Comparison of ENCODE assay signal across 8 cellular contexts in genomic region chr6:28336284-28337024, GRCh38. TPM values are rescaled to one million over a fixed set of nuclear protein-coding genes. Genes with fewer than 3 reads are reported as not detected.
DNase-seq lines count a peak whose midpoint lies in the region; ATAC-seq lines count a peak whose summit lies in the region.

No MANE protein-coding gene starts in this region.

- ATAC-seq in GM18858 (IDR thresholded peaks at IDR 0.05; ENCODE audit: unreplicated experiment), result peak; percentile 46
- ATAC-seq in naive B cell (ENCODE audit: low read depth in 2 of 2), result peak; percentile 28 to 29
- ATAC-seq in HG03342 (IDR thresholded peaks at IDR 0.05; ENCODE audit: unreplicated experiment), result no peak
- ATAC-seq in GM18873 (IDR thresholded peaks at IDR 0.05; ENCODE audit: low FRiP score, unreplicated experiment), result no peak

- H3K27ac ChIP-seq in BLaER1 (peak overlapping the region; percentile 96), HUES64 (ENCODE audit: low read depth, low read length) (peak overlapping the region; percentile 97), SJSA1 (peak overlapping the region; percentile 96), esophagus (ENCODE audit: low read depth in 2 of 2, low read length in 1 of 2) (peak overlapping the region; percentile 98 to 99)

- H3K36me3 ChIP-seq in BLaER1, result no peaks in the 10 kb centered on the region
- no peaks in the 10 kb centered on the region for H3K36me3 ChIP-seq in HUES64 (ENCODE audit: insufficient read depth, low read length)
- H3K36me3 ChIP-seq in SJSA1, result peaks cover 3% of the 10 kb centered on the region; the same call in 1 of the 2 replicates
- H3K36me3 ChIP-seq in esophagus (ENCODE audit: control insufficient read depth in 2 of 2, insufficient read depth in 2 of 2, low read length in 1 of 2), result peaks cover 0 to 3% of the 10 kb centered on the region in 2 donors

- H3K27me3 Mint-ChIP-seq in naive B cell, result no peaks in the 10 kb centered on the region

- no peaks in the 10 kb centered on the region for H4K20me1 ChIP-seq in BLaER1

- peaks cover 0 to 8% of the 10 kb centered on the region in 2 donors for H3K36me3 Mint-ChIP-seq in naive B cell

- H3K9me3 ChIP-seq in BLaER1, result peaks cover 31% of the 10 kb centered on the region
- H3K9me3 ChIP-seq in HUES64 (ENCODE audit: insufficient read depth, low read depth, low read length), result no peaks in the 10 kb centered on the region
- H3K9me3 ChIP-seq in SJSA1 (replicated peaks), result no peaks in the 10 kb centered on the region; the same call in 1 of the 2 replicates
- H3K9me3 ChIP-seq in esophagus (ENCODE audit: control insufficient read depth in 2 of 2, insufficient read depth in 1 of 2, low read depth in 1 of 2, low read length in 1 of 2), result no peaks in the 10 kb centered on the region

- H3K4me3 ChIP-seq in BLaER1 (peak overlapping the region; percentile 90), HUES64 (ENCODE audit: low read length) (peak overlapping the region; percentile 81), SJSA1 (peak overlapping the region; percentile 50), esophagus (ENCODE audit: low read depth in 1 of 2, low read length in 2 of 2) (peak overlapping the region; percentile 76)

- DNase-seq in SJSA1 (ENCODE audit: low read depth in 1 of 2, low spot score in 2 of 2) (peak; percentile 73 to 77), naive B cell (peak; percentile 43)

- WGBS in HUES64, result 9% methylated on average over 20 of the region's 20 CpGs
- 5 to 7% methylated on average over 20 of the region's 20 CpGs for WGBS in esophagus, 2 donors

- no peaks in the 10 kb centered on the region for H3K4me1 Mint-ChIP-seq in naive B cell

- H3K9me3 Mint-ChIP-seq in naive B cell, result peaks cover 2 to 13% (median 9%) of the 10 kb centered on the region in 7 donors

- no peaks in the 10 kb centered on the region for H3K27me3 ChIP-seq in BLaER1
- H3K27me3 ChIP-seq in HUES64 (ENCODE audit: insufficient read depth, low read length), result no peaks in the 10 kb centered on the region
- no peaks in the 10 kb centered on the region for H3K27me3 ChIP-seq in SJSA1 (replicated peaks)
- H3K27me3 ChIP-seq in esophagus (ENCODE audit: control insufficient read depth in 1 of 2, insufficient read depth in 2 of 2, low read length in 2 of 2), result no peaks in the 10 kb centered on the region

- H3K9ac ChIP-seq in BLaER1 (peak overlapping the region; percentile 93), HUES64 (ENCODE audit: low read depth, low read length) (peak overlapping the region; percentile 97)

- H3K4me1 ChIP-seq in BLaER1, result peaks cover 41% of the 10 kb centered on the region
- H3K4me1 ChIP-seq in HUES64 (ENCODE audit: insufficient read depth, low read length), result peaks cover 11% of the 10 kb centered on the region
- peaks cover 12% of the 10 kb centered on the region for H3K4me1 ChIP-seq in SJSA1 (replicated peaks)
- no peaks in the 10 kb centered on the region for H3K4me1 ChIP-seq in esophagus (ENCODE audit: control insufficient read depth in 2 of 2, insufficient read depth in 2 of 2, low read length in 1 of 2)

- H3K4me2 ChIP-seq in BLaER1, result peak overlapping the region; percentile 85

- H3K4me3 Mint-ChIP-seq in naive B cell, result no peak overlapping the region

- H3K27ac Mint-ChIP-seq in naive B cell, result no peak overlapping the region

RNA-seq across cellular contexts. Expression of gene ZSCAN31, which starts 0.5 kb away (rescaled TPM):
- polyA plus RNA-seq in HUES64 (2013, experiment 1 of 2), result 4.4 TPM
- polyA plus RNA-seq in HUES64 (2013, experiment 2 of 2), result 4.2 TPM
- 17.9 and 67.4 TPM in 2 replicates for total RNA-seq in SJSA1 (2014; rRNA removed; shearing (Covaris generic))
- 1 to 10 TPM; 5.5 to 9.2 TPM for polyA plus RNA-seq in esophagus
- polyA plus RNA-seq in naive B cell (ENCODE audit: low read depth in 6 of 6), result 1 to 10 TPM in 3 of 6 donors, under 1 TPM in 2, not detected in 1; 0.54 to 3.3 (median 1.5) TPM

RNA-seq across cellular contexts. Expression of gene ZKSCAN3, which starts 13.3 kb away (rescaled TPM):
- polyA plus RNA-seq in HUES64 (2013, experiment 1 of 2), result 3.9 TPM
- polyA plus RNA-seq in HUES64 (2013, experiment 2 of 2), result 3.7 TPM
- total RNA-seq in SJSA1 (2014; rRNA removed; shearing (Covaris generic)), result 5.9 and 6.9 TPM in 2 replicates
- polyA plus RNA-seq in esophagus (1 to 10 TPM in 1 of 2 donors, under 1 TPM in 1; 0.84 to 1.3 TPM), naive B cell (ENCODE audit: low read depth in 6 of 6) (1 to 10 TPM in 5 of 6 donors, under 1 TPM in 1; 0.80 to 4.8 (median 3.4) TPM)

RNA-seq across cellular contexts. Expression of gene PGBD1, which starts 55.1 kb away (rescaled TPM):
- polyA plus RNA-seq in HUES64 (2013, experiment 1 of 2), result 7.6 TPM
- 8.4 TPM for polyA plus RNA-seq in HUES64 (2013, experiment 2 of 2)
- total RNA-seq in SJSA1 (2014; rRNA removed; shearing (Covaris generic)), result 13.4 and 13.5 TPM in 2 replicates
- polyA plus RNA-seq in esophagus (1 to 10 TPM; 1.3 to 1.7 TPM), naive B cell (ENCODE audit: low read depth in 6 of 6) (under 1 TPM in 4 of 6 donors, not detected in 2; 0.25 to 0.86 (median 0.65) TPM)

Comparison
In these comparisons a context has a peak if more than half of its experiments do, and no peak if none do; other contexts are left out.
1. ATAC-seq: peak in GM18858 (single experiment) and naive B cell (2 of 2); none in HG03342 (single experiment) and GM18873 (single experiment).
2. Peak in every context shown above with its lines, with median percentiles within 50 percentile points of each other: H3K27ac ChIP-seq and H3K4me3 ChIP-seq.